8 cellular contexts compared by ENCODE assay signal in the genomic region with DNA sequence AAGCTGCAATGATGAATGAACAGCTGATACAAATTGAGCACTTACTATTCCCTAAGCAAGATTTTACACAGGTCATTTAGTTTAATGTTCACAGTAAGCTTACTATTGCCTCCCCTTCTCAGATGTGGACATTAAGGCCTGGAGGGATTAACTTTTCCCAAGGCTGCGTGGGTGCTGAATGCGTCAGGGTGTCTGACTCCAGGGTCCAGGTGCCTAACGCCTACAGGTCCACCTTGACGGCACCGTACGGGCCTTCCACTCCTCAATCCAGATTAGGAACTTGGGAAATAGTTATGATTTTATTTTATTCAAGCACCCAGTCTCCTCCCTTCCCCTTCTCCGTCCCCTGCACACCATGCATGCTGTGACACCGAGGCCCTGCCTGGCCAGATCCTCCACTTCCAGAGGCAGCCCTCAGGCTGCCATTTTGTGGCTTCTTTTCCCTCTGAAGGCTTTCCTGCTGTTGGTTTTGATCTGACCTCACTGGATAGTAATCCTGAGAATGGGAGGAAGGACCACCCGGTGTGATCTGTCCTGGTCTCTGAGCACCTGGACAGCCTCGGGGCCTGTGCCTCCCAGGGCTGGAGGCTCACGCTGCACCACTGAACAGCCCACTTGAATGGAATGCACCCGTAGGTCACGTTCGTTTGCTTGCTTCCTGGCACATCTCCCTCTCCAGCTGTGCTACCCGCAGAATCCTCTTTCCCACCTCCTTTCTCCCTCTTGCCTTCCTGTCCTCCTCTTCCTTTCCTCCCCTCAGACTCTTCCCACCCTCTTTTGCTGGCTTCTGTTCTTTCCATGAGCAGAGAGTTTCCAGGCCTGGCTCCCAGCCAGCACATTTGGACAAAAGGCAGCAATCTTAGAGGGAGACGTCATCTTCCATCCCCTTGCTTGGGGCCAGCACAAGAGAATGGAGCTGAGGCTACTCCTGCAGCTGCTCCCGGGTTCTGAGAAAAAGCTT. TPM values are rescaled to one million over a fixed set of nuclear protein-coding genes. Genes with fewer than 3 reads are reported as not detected.
DNase-seq lines count a peak whose midpoint lies in the region; ATAC-seq and TF ChIP-seq lines count a peak whose summit lies in the region.

No MANE protein-coding gene starts in this region.

- intact Hi-C loops in sigmoid colon (cut with DNase I) = no loop called here

- peak in 48 of 58 donors; percentile 2 to 86 (median 43) for DNase-seq in anterior cingulate cortex (lab: John Stamatoyannopoulos, UW)
- peak; percentile 71 for DNase-seq in hepatic stellate cell (ENCODE audit: low spot score)
- peak; percentile 98 for DNase-seq in sigmoid colon

- WGBS in sigmoid colon, 2 donors = 75 to 80% methylated on average over 17 of the region's 17 CpGs

- TF ChIP-seq EP300 in sigmoid colon (IDR thresholded peaks at IDR 0.05) = no peak

- H3K9me3 ChIP-seq in HUES48 (ENCODE audit: control insufficient read depth, insufficient read depth, low read length) (no peaks in the 10 kb centered on the region), sigmoid colon (no peaks in the 10 kb centered on the region)

- TF ChIP-seq CTCF in sigmoid colon (IDR thresholded peaks at IDR 0.05) = no peak

- H3K27ac ChIP-seq in HUES48 (ENCODE audit: low read depth, low read length) (peak overlapping the region; percentile 88), sigmoid colon (peak overlapping the region; percentile 64 to 84 (median 79))

- 0 out of 2 replicates have a peak overlapping the region, but pooled peaks have one; percentile 1 for H3K4me3 ChIP-seq in HUES48 (ENCODE audit: low read depth, low read length)
- H3K4me3 ChIP-seq in sigmoid colon = no peak overlapping the region

- no peaks in the 10 kb centered on the region for H3K36me3 ChIP-seq in HUES48 (ENCODE audit: control insufficient read depth, insufficient read depth, low read length)
- H3K36me3 ChIP-seq in sigmoid colon = no peaks in the 10 kb centered on the region

- H3K4me1 ChIP-seq in HUES48 (ENCODE audit: control insufficient read depth, insufficient read depth, low read length) (peaks cover 20% of the 10 kb centered on the region), sigmoid colon (peaks cover 0 to 34% (median 23%) of the 10 kb centered on the region in 4 donors)

- H3K27me3 ChIP-seq in HUES48 (ENCODE audit: control insufficient read depth, insufficient read depth, low read length) = no peaks in the 10 kb centered on the region
- no peaks in the 10 kb centered on the region for H3K27me3 ChIP-seq in sigmoid colon

- no peak for TF ChIP-seq POLR2A in sigmoid colon (IDR thresholded peaks at IDR 0.05)

- H3K9ac ChIP-seq in HUES48 (ENCODE audit: low read depth, low read length) = peak overlapping the region; percentile 25

- ATAC-seq in HG03457 (IDR thresholded peaks at IDR 0.05; ENCODE audit: unreplicated experiment) = no peak
- no peak for ATAC-seq in HG02798 (IDR thresholded peaks at IDR 0.05; ENCODE audit: poor library complexity, unreplicated experiment)
- ATAC-seq in GM18870 (IDR thresholded peaks at IDR 0.05; ENCODE audit: unreplicated experiment) = no peak
- no peak for ATAC-seq in esophagus mucosa

RNA-seq across cellular contexts. Expression of a gene that starts 14.4 kb away (rescaled TPM):
- total RNA-seq in sigmoid colon (10 to 100 TPM in 3 of 4 donors, 1 to 10 TPM in 1; 7.6 to 38.8 (median 13.6) TPM), esophagus mucosa (1.0 TPM)
- polyA plus RNA-seq in sigmoid colon = 10 to 100 TPM in 1 of 3 donors, 1 to 10 TPM in 2; 6.2 to 22.2 (median 7.2) TPM

RNA-seq across cellular contexts. Expression of a gene that starts 46.6 kb away (rescaled TPM):
- total RNA-seq in sigmoid colon = 10 to 100 TPM; 20.1 to 22.1 (median 20.8) TPM
- 10 to 100 TPM; 14.8 to 24.0 (median 15.6) TPM for polyA plus RNA-seq in sigmoid colon
- total RNA-seq in esophagus mucosa = 20.2 TPM

Comparison
In these comparisons a context has a peak if more than half of its experiments do, and no peak if none do; other contexts are left out.
1. DNase-seq: peak in every context shown above with its lines; median percentile 98 in sigmoid colon; 71 in hepatic stellate cell; 43 in anterior cingulate cortex.